In the genomic region with DNA sequence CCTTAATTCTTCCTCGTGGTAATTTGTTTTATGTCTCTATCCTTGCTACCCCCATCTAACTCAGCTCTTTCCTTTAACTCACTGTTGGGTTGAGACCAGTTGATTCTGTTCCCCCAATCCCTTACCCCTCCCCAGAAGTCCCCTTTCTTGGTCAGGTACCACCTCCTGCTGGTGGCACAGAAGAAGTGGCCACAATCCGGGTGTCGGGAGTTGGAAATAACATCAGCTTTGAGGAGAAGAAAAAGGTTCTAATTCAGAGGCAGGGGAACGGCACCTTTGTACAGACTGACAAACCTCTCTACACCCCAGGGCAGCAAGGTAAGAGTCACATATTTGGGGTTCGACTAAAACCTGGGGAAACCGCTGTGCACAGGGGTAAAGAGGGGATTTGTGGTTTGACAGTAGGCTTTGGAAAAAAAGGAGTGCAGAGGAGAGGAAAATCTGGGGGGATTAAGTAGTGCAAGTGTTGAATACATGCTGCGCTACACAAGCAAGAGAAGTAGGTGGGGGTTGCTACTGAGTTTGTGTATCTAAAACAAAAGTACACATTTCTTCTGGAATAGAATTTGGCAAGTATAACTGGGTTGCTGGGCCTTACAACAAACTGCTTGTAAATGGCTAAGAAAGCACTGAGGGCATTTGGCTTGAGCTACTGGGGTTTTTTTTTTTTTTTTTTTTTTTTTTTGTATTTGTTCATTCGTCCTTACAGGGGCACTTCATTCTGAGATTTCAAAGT, we compare ENCODE assay signal across 9 cellular contexts. TPM values are rescaled to one million over a fixed set of nuclear protein-coding genes. Genes with fewer than 3 reads are reported as not detected.
A peak's percentile ranks its signal among the peaks of the same experiment; 100 is the strongest.
DNase-seq lines count a peak whose midpoint lies in the region; ATAC-seq, FAIRE-seq and TF ChIP-seq lines count a peak whose summit lies in the region.
"Had no signal": no experiment of that assay in that cellular context is flagged by ENCODE, and none has a peak within 500 bp of the region (broad histone marks: within the 10 kb centered on the region; RNA-seq: fewer than 3 reads in every experiment).

No MANE protein-coding gene starts in this region.

- no peaks in the 10 kb centered on the region for H3K9me3 ChIP-seq in esophagus muscularis mucosa
- no peaks in the 10 kb centered on the region for H3K9me3 ChIP-seq in pancreas

- TF ChIP-seq EP300 in esophagus muscularis mucosa (IDR thresholded peaks at IDR 0.05), result no peak

- intact Hi-C loops in esophagus muscularis mucosa (cut with DNase I), result loop anchor here (2.0 kb wide), 1 partner anchor 143 kb away; no protein-coding TSS in a partner anchor
- intact Hi-C loops in pancreas (cut with DNase I), result no loop called here

- TF ChIP-seq CTCF in esophagus muscularis mucosa (IDR thresholded peaks at IDR 0.05) (peak; percentile 63 to 74 (median 70)), pancreas (IDR thresholded peaks at IDR 0.05) (peak in 1 of 4 donors; percentile 9)

- ATAC-seq in pancreas (peak in 3 of 4 donors; percentile 49 to 59 (median 54)), HG03108 (IDR thresholded peaks at IDR 0.05; ENCODE audit: unreplicated experiment) (no peak)
- ATAC-seq: effector memory CD8-positive, alpha-beta T cell had no signal

- H3K27ac ChIP-seq in esophagus muscularis mucosa (replicated peaks in 1 of 4) (no peak overlapping the region), pancreas (no peak overlapping the region)

- H3K27me3 ChIP-seq in esophagus muscularis mucosa (no peaks in the 10 kb centered on the region), pancreas (peaks cover 0 to 4% (median 0%) of the 10 kb centered on the region in 4 donors)

- 35% methylated on average over 8 of the region's 8 CpGs for WGBS in esophagus muscularis mucosa
- 32 to 33% methylated on average over 8 of the region's 8 CpGs for WGBS in pancreas, 2 donors

- H3K4me3 ChIP-seq in esophagus muscularis mucosa, result no peak overlapping the region
- H3K4me3 ChIP-seq in pancreas, result no peak overlapping the region

- no peak for TF ChIP-seq POLR2A in esophagus muscularis mucosa (IDR thresholded peaks at IDR 0.05; ENCODE audit: low read depth)

- peaks cover 0 to 10% (median 4%) of the 10 kb centered on the region in 4 donors for H3K4me1 ChIP-seq in esophagus muscularis mucosa
- H3K4me1 ChIP-seq in pancreas, result no peaks in the 10 kb centered on the region

- H3K36me3 ChIP-seq in esophagus muscularis mucosa (no peaks in the 10 kb centered on the region), pancreas (no peaks in the 10 kb centered on the region)

- DNase-seq in ELF-1 (ENCODE audit: low read depth, low spot score), result peak; percentile 75
- peak; percentile 83 for DNase-seq in NCI-H82 (lab: John Stamatoyannopoulos, UW)
- DNase-seq in esophagus muscularis mucosa (ENCODE audit: extremely low spot score), result no peak
- DNase-seq in pancreas, result no peak
- DNase-seq in NCI-H510A treated with DMSO at 0.1 percent for 48 hours (lab: John Stamatoyannopoulos, UW), result no peak
- no peak for DNase-seq in NCI-H1436 treated with DMSO at 0.1 percent for 48 hours (lab: John Stamatoyannopoulos, UW)
- DNase-seq in stimulated activated CD4-positive, alpha-beta T cell treated with anti-CD3 and anti-CD28 coated beads, Interleukin-12 subunit alpha, Interleukin-12 subunit beta, amount 100 ng/mL, for 4 hours, result no peak
- DNase-seq: effector memory CD8-positive, alpha-beta T cell had no signal

- FAIRE-seq in pancreas (lab: Jason Lieb, UNC), result no peak

RNA-seq across cellular contexts. Expression of gene A2ML1, which starts 1.3 kb away (rescaled TPM):
- 1 to 10 TPM in 1 of 4 donors, under 1 TPM in 1, not detected in 2; 0.11 to 1.2 TPM for total RNA-seq in esophagus muscularis mucosa
- total RNA-seq in pancreas, result not detected
- polyA plus RNA-seq in pancreas, result under 1 TPM; 0.05 to 0.08 TPM

Comparison
In these comparisons a context has a peak if more than half of its experiments do, and no peak if none do; other contexts are left out.
1. DNase-seq: peak in ELF-1 (single experiment) and NCI-H82 (single experiment); none in esophagus muscularis mucosa (single experiment), pancreas (0 of 6), NCI-H510A treated with DMSO at 0.1 percent for 48 hours (single experiment), NCI-H1436 treated with DMSO at 0.1 percent for 48 hours (single experiment) and stimulated activated CD4-positive, alpha-beta T cell treated with anti-CD3 and anti-CD28 coated beads, Interleukin-12 subunit alpha, Interleukin-12 subunit beta, amount 100 ng/mL, for 4 hours (single experiment).